Comparison of ENCODE assay signal across 8 cellular contexts in the genomic region with DNA sequence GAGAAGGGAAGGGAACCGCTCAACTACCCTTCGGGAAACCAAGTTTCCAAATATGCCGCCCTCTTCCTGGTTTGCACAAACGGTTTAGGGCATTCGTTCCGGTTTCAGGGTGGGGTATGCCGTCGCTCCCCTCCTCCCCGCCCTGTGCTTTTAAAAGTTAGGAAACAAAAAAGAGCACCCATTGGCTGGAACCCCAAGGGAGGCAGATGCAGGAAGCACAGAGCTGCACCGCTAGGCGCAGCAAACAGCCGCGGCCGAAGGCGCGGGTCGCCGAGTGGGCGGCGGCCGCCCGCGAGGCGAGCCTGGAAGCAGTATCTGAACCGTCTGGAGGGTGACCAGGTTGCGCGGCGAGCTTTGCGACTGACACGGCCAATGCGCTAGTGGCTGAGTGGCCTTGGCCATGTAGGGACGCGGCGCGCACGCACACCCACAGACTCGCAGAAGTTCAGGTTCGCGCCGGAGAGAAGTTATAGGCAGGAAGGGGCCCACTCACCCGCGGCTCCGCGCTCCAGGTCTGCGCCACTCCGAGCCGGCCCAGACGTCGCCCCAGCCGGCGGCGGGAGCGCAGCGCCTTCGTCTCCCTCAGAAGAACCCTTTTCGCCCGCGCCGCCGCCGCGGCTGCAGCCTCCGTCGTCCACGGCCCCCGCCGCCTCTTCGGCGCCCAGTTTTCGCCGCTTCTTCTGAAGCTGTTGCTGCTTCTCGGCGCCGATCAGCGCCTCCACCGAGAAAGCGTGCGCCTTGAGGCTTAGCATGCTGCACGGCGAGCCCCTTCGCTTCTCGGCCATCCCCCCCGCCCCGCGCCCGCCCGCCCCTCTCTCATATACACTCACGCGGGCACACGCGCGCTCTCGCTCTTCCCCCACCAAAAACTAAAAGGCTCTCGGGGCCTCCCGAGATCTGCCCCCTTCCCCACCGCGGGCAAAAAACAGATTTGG. TPM values are rescaled to one million over a fixed set of nuclear protein-coding genes. Genes with fewer than 3 reads are reported as not detected.
A peak's percentile ranks its signal among the peaks of the same experiment; 100 is the strongest.
DNase-seq lines count a peak whose midpoint lies in the region; ATAC-seq, FAIRE-seq and TF ChIP-seq lines count a peak whose summit lies in the region.

No MANE protein-coding gene starts in this region.

- peak; percentile 88 for TF ChIP-seq POLR2A in endothelial cell of umbilical vein (IDR thresholded peaks at IDR 0.05; ENCODE audit: low read depth, low read length)

- peak overlapping the region; percentile 97 for H3K4me2 ChIP-seq in endothelial cell of umbilical vein (ENCODE audit: insufficient read depth, low read length)

- H3K9me1 ChIP-seq in endothelial cell of umbilical vein (replicated peaks; ENCODE audit: control insufficient read depth, extremely low read depth, insufficient read depth, low read length) = no peaks in the 10 kb centered on the region

- peaks cover 0 to 14% (median 5%) of the 10 kb centered on the region in 5 donors for H3K36me3 Mint-ChIP-seq in naive thymus-derived CD4-positive, alpha-beta T cell

- ATAC-seq in naive thymus-derived CD4-positive, alpha-beta T cell = no peak
- ATAC-seq in HG03097 (IDR thresholded peaks at IDR 0.05; ENCODE audit: low FRiP score, unreplicated experiment) (no peak), HG02763 (IDR thresholded peaks at IDR 0.05; ENCODE audit: unreplicated experiment) (no peak)

- BruUV-seq in endothelial cell of umbilical vein (replicated peaks; lab: Mats Ljungman, UMichigan) = no TSS peak

- DNase-seq in EH (ENCODE audit: low read depth) = peak; percentile 96
- DNase-seq in RPMI7951 (ENCODE audit: low read depth) = peak; percentile 87
- peak; percentile 89 for DNase-seq in endothelial cell of umbilical vein (ENCODE audit: low read depth, low spot score)
- no peak for DNase-seq in naive thymus-derived CD4-positive, alpha-beta T cell
- no peak for DNase-seq in DMS79 treated with DMSO at 0.1 percent for 48 hours (lab: John Stamatoyannopoulos, UW)
- no peak for DNase-seq in D721Med (ENCODE audit: insufficient read length, low spot score)

- intact Hi-C loops in endothelial cell of umbilical vein (cut with micrococcal nuclease) = loop anchor here (1.0 to 10.0 kb wide), 17 partner anchors 11 to 911 kb away; a partner anchor contains a TSS
- intact Hi-C loops in naive thymus-derived CD4-positive, alpha-beta T cell (cut with micrococcal nuclease) = no loop called here

- TF ChIP-seq CTCF in endothelial cell of umbilical vein (IDR thresholded peaks at IDR 0.05; ENCODE audit: extremely low read depth in 1 of 2, insufficient read depth in 1 of 2, low read depth in 1 of 2, low read length in 2 of 2) (peak in 1 of 2 donors; percentile 43), D721Med (IDR thresholded peaks at IDR 0.05; ENCODE audit: insufficient read depth, missing control alignments) (no peak)

- H2AFZ ChIP-seq in endothelial cell of umbilical vein (ENCODE audit: low read depth, low read length) = peak overlapping the region; percentile 87

- peak overlapping the region in 8 of 10 donors; percentile 7 to 77 (median 56) for H3K4me3 Mint-ChIP-seq in naive thymus-derived CD4-positive, alpha-beta T cell

- peak overlapping the region; percentile 84 for H3K9ac ChIP-seq in endothelial cell of umbilical vein (replicated peaks; ENCODE audit: extremely low read depth, insufficient read depth, low read length)

- peaks cover 0 to 11% (median 9%) of the 10 kb centered on the region in 7 donors for H3K4me1 Mint-ChIP-seq in naive thymus-derived CD4-positive, alpha-beta T cell

- no peaks in the 10 kb centered on the region for H4K20me1 ChIP-seq in endothelial cell of umbilical vein (replicated peaks; ENCODE audit: control insufficient read depth, extremely low read depth, insufficient read depth, low read length)

- H3K9me3 ChIP-seq in endothelial cell of umbilical vein (replicated peaks; ENCODE audit: control insufficient read depth, insufficient read depth, low read length) = no peaks in the 10 kb centered on the region
- H3K9me3 ChIP-seq in naive thymus-derived CD4-positive, alpha-beta T cell (ENCODE audit: control insufficient read depth in 2 of 3, low read length in 3 of 3) = no peaks in the 10 kb centered on the region

- CTCF ChIA-PET in endothelial cell of umbilical vein (lab: Charles Lee) = interaction anchor here (1.0 to 5.5 kb wide), 24 partner anchors 10 to 904 kb away, joined by 3 to 74 read pairs (median 6); a partner anchor contains a TSS
- CTCF ChIA-PET in naive thymus-derived CD4-positive, alpha-beta T cell (lab: Charles Lee) = no interaction called here

- peaks cover 0 to 4% of the 10 kb centered on the region in 2 experiments for H3K36me3 ChIP-seq in endothelial cell of umbilical vein (ENCODE audit: control insufficient read depth in 2 of 2, extremely low read depth in 1 of 2, insufficient read depth in 2 of 2, low read length in 2 of 2)
- H3K36me3 ChIP-seq in naive thymus-derived CD4-positive, alpha-beta T cell (ENCODE audit: control insufficient read depth in 2 of 3, insufficient read depth in 3 of 3, low read length in 3 of 3) = no peaks in the 10 kb centered on the region

- peak overlapping the region; percentile 63 to 95 (median 68) for H3K4me3 ChIP-seq in endothelial cell of umbilical vein (replicated peaks in 1 of 3; ENCODE audit: insufficient read depth in 1 of 3, low read depth in 1 of 3, low read length in 3 of 3)
- H3K4me3 ChIP-seq in naive thymus-derived CD4-positive, alpha-beta T cell (ENCODE audit: low read length) = no peak overlapping the region

- H3K27me3 Mint-ChIP-seq in naive thymus-derived CD4-positive, alpha-beta T cell = peaks cover 67 to 72% (median 71%) of the 10 kb centered on the region in 5 donors

- POLR2A ChIA-PET in endothelial cell of umbilical vein (lab: Charles Lee) = interaction anchor here (1.0 to 1.5 kb wide), 2 partner anchors 11 to 271 kb away, joined by 3 to 5 read pairs; no protein-coding TSS in a partner anchor
- POLR2A ChIA-PET in naive thymus-derived CD4-positive, alpha-beta T cell (lab: Charles Lee) = no interaction called here

- H3K9me3 Mint-ChIP-seq in naive thymus-derived CD4-positive, alpha-beta T cell = peaks cover 0 to 26% (median 5%) of the 10 kb centered on the region in 11 donors

- peaks cover 49% of the 10 kb centered on the region for H3K79me2 ChIP-seq in endothelial cell of umbilical vein (ENCODE audit: control insufficient read depth, insufficient read depth, low read length)

- H3K27ac Mint-ChIP-seq in naive thymus-derived CD4-positive, alpha-beta T cell = peak overlapping the region in 1 of 9 donors; percentile 86

- H3K4me1 ChIP-seq in endothelial cell of umbilical vein (ENCODE audit: control insufficient read depth, extremely low read depth, insufficient read depth, low read length) = peaks cover 38% of the 10 kb centered on the region
- H3K4me1 ChIP-seq in naive thymus-derived CD4-positive, alpha-beta T cell (ENCODE audit: control insufficient read depth in 2 of 2, insufficient read depth in 2 of 2, low read length in 2 of 2) = no peaks in the 10 kb centered on the region

- peak overlapping the region; percentile 79 for H3K27ac ChIP-seq in endothelial cell of umbilical vein (ENCODE audit: insufficient read depth, low read depth, low read length)
- no peak overlapping the region for H3K27ac ChIP-seq in naive thymus-derived CD4-positive, alpha-beta T cell (ENCODE audit: low read depth, low read length)

- H3K27me3 ChIP-seq in endothelial cell of umbilical vein (ENCODE audit: control insufficient read depth in 2 of 2, insufficient read depth in 2 of 2, low read length in 2 of 2) = peaks cover 20 to 29% of the 10 kb centered on the region in 2 experiments
- peaks cover 2% of the 10 kb centered on the region in 2 donors for H3K27me3 ChIP-seq in naive thymus-derived CD4-positive, alpha-beta T cell (ENCODE audit: control insufficient read depth in 2 of 2, insufficient read depth in 2 of 2, low read length in 2 of 2)

- FAIRE-seq in endothelial cell of umbilical vein (lab: Jason Lieb, UNC) (peak; percentile 67), D721Med (lab: Jason Lieb, UNC) (no peak)

- dilution Hi-C loops in endothelial cell of umbilical vein (cut with MboI; ENCODE audit: extremely low pct_ligation_motif_present, low sequenced_read_pairs) = no loop called here

TF ChIP-seq in endothelial cell of umbilical vein, 7 proteins besides CTCF, POLR2A, EP300 and RAD21:
- TF ChIP-seq MYC (IDR thresholded peaks at IDR 0.05; ENCODE audit: low read depth, low read length) (no peak), POLR2AphosphoS5 (IDR thresholded peaks at IDR 0.05; ENCODE audit: insufficient read depth, low read depth, low read length) (peak; percentile 90)

RNA-seq across cellular contexts. Expression of a gene that starts 0.7 kb away (rescaled TPM):
- 9.1 and 13.6 TPM in 2 replicates for total RNA-seq in RPMI7951 (2014; rRNA removed; shearing (Covaris generic))
- total RNA-seq in endothelial cell of umbilical vein = 28.4 and 35.3 TPM in 2 replicates
- 60.5 and 61.8 TPM in 2 replicates for polyA plus RNA-seq in endothelial cell of umbilical vein
- 41.4 and 42.6 TPM in 2 replicates for polyA plus RNA-seq in endothelial cell of umbilical vein (2011; cell fraction: cytosol; rRNA removed)
- polyA plus RNA-seq in endothelial cell of umbilical vein (2011; cell fraction: nucleus; rRNA removed) = 128 and 152 TPM in 2 replicates
- polyA plus RNA-seq in endothelial cell of umbilical vein (2012) = 26.0 and 31.4 TPM in 2 replicates
- 124 and 125 TPM in 2 replicates for polyA minus RNA-seq in endothelial cell of umbilical vein
- not detected for polyA minus RNA-seq in endothelial cell of umbilical vein (2011; cell fraction: cytosol; rRNA and poly(A)+ RNA removed)
- 147 and 151 TPM in 2 replicates for polyA minus RNA-seq in endothelial cell of umbilical vein (2011; cell fraction: nucleus; rRNA and poly(A)+ RNA removed)
- total RNA-seq in naive thymus-derived CD4-positive, alpha-beta T cell = not detected
- not detected for polyA plus RNA-seq in naive thymus-derived CD4-positive, alpha-beta T cell

Comparison
In these comparisons a context has a peak if more than half of its experiments do, and no peak if none do; other contexts are left out.
1. DNase-seq: peak in EH (single experiment), RPMI7951 (single experiment) and endothelial cell of umbilical vein (single experiment); none in naive thymus-derived CD4-positive, alpha-beta T cell (0 of 9), DMS79 treated with DMSO at 0.1 percent for 48 hours (single experiment) and D721Med (single experiment).
2. RNA of a gene that starts 0.7 kb away (total RNA-seq): 28.4 to 35.3 TPM in endothelial cell of umbilical vein and 9.1 to 13.6 TPM in RPMI7951; not detected in naive thymus-derived CD4-positive, alpha-beta T cell; every median in the first group is over 10 times any median in the second.